22 cellular contexts compared by ENCODE assay signal in genomic region chr3:124519844-124520243, GRCh38.
"Had no signal": no experiment of that assay in that cellular context is flagged by ENCODE, and none has a peak within 500 bp of the region (broad histone marks: within the 10 kb centered on the region; RNA-seq: fewer than 3 reads in every experiment).

No MANE protein-coding gene starts in this region.

- FAIRE-seq: bronchial epithelial cell had no signal

- H3K4me3 ChIP-seq: coronary artery had no signal

- H3K27ac Mint-ChIP-seq: activated CD8-positive, alpha-beta memory T cell treated with anti-CD3 and anti-CD28 coated beads, Interleukin-2, amount 10 ng/mL, durations not matched to agents 7 days and 5 days; activated naive CD4-positive, alpha-beta T cell treated with anti-CD3 and anti-CD28 coated beads, Interleukin-2, amount 50 U/mL, for 24 hours; activated T-cell treated with anti-CD3 and anti-CD28 coated beads, Interleukin-2, amount 50 U/mL, for 24 hours; activated T-helper 1 cell treated with anti-CD3 and anti-CD28 coated beads, Interleukin-12 subunit alpha, Interleukin-12 subunit beta, Interleukin-2, Interleukin-4 antibody, amounts not matched to agents 30 ng/mL and 10 ng/mL and 1 ng/mL, durations not matched to agents 14 hours and 24 hours and 36 hours; T-helper 17 cell had no signal

- ATAC-seq: activated CD8-positive, alpha-beta memory T cell treated with anti-CD3 and anti-CD28 coated beads, Interleukin-2, amount 10 ng/mL, durations not matched to agents 7 days and 5 days; T-helper 17 cell had no signal

- H3K27ac ChIP-seq: coronary artery, KMS-11 had no signal

- H3K9me3 Mint-ChIP-seq: activated naive CD4-positive, alpha-beta T cell treated with anti-CD3 and anti-CD28 coated beads, Interleukin-2, amount 50 U/mL, for 24 hours; activated T-cell treated with anti-CD3 and anti-CD28 coated beads, Interleukin-2, amount 50 U/mL, for 24 hours; activated T-helper 1 cell treated with anti-CD3 and anti-CD28 coated beads, Interleukin-12 subunit alpha, Interleukin-12 subunit beta, Interleukin-2, Interleukin-4 antibody, amounts not matched to agents 30 ng/mL and 10 ng/mL and 1 ng/mL, durations not matched to agents 14 hours and 24 hours and 36 hours had no signal

- H3K36me3 Mint-ChIP-seq: activated CD8-positive, alpha-beta memory T cell treated with anti-CD3 and anti-CD28 coated beads, Interleukin-2, amount 10 ng/mL, durations not matched to agents 7 days and 5 days; activated naive CD4-positive, alpha-beta T cell treated with anti-CD3 and anti-CD28 coated beads, Interleukin-2, amount 50 U/mL, for 24 hours; WTC11 had no signal

- H3K4me1 Mint-ChIP-seq: activated CD8-positive, alpha-beta memory T cell treated with anti-CD3 and anti-CD28 coated beads, Interleukin-2, amount 10 ng/mL, durations not matched to agents 7 days and 5 days; activated naive CD4-positive, alpha-beta T cell treated with anti-CD3 and anti-CD28 coated beads, Interleukin-2, amount 50 U/mL, for 24 hours; T-helper 17 cell had no signal

- H3K4me2 ChIP-seq: KMS-11 had no signal

- H3K4me3 Mint-ChIP-seq: activated CD8-positive, alpha-beta memory T cell treated with anti-CD3 and anti-CD28 coated beads, Interleukin-2, amount 10 ng/mL, durations not matched to agents 7 days and 5 days; activated naive CD4-positive, alpha-beta T cell treated with anti-CD3 and anti-CD28 coated beads, Interleukin-2, amount 50 U/mL, for 24 hours; activated T-cell treated with anti-CD3 and anti-CD28 coated beads, Interleukin-2, amount 50 U/mL, for 24 hours; activated T-helper 1 cell treated with anti-CD3 and anti-CD28 coated beads, Interleukin-12 subunit alpha, Interleukin-12 subunit beta, Interleukin-2, Interleukin-4 antibody, amounts not matched to agents 30 ng/mL and 10 ng/mL and 1 ng/mL, durations not matched to agents 14 hours and 24 hours and 36 hours; T-helper 17 cell; WTC11 had no signal

- DNase-seq: activated CD4-positive, alpha-beta T cell treated with anti-CD3 and anti-CD28 coated beads for 48 hours; activated CD4-positive, alpha-beta T cell treated with anti-CD3 and anti-CD28 coated beads, Interleukin-2, amount 50 U/mL, for 48 hours; activated CD4-positive, CD25-positive, alpha-beta regulatory T cell treated with anti-CD3 and anti-CD28 coated beads, Interleukin-2, amount 50 U/mL, for 72 hours; activated CD8-positive, alpha-beta memory T cell treated with anti-CD3 and anti-CD28 coated beads, Interleukin-2, amount 10 ng/mL, durations not matched to agents 7 days and 5 days; activated effector memory CD4-positive, alpha-beta T cell treated with Interleukin-2 at 50 U/mL for 16 hours; activated naive CD4-positive, alpha-beta T cell; activated T-cell treated with anti-CD3 and anti-CD28 coated beads, Interleukin-2, amount 50 U/mL, for 24 hours; aorta; central memory CD4-positive, alpha-beta T cell; NCI-H1092; NCI-H1694; NCI-H2171 treated with DMSO at 0.1 percent for 48 hours; NCI-H226; SIG-M5; T-helper 17 cell; T-helper 9 cell had no signal

- H3K9ac ChIP-seq: KMS-11 had no signal
